In the genomic region with DNA sequence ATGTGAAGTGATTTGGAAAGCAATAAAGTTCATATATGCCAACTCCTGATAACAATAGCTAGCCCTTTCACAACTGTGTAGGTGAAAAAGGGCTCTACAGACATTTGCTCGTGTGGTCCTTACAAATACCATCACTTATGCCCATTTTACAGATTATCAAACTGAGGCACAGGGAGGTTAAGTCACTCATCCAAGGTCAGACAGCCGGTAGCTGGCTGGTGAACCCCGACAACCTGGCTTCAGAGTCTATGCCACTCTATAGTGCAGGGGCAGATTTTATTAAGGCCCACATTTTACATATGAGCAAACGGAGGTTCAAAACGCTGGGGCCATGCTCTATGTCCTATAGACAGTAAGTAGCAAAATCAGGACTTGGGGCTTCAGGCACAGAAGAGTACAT, we compare ENCODE assay signal across 32 cellular contexts.
A peak's percentile ranks its signal among the peaks of the same experiment; 100 is the strongest.
DNase-seq lines count a peak whose midpoint lies in the region; ATAC-seq, FAIRE-seq and TF ChIP-seq lines count a peak whose summit lies in the region.
"Had no signal": no experiment of that assay in that cellular context is flagged by ENCODE, and none has a peak within 500 bp of the region (broad histone marks: within the 10 kb centered on the region; RNA-seq: fewer than 3 reads in every experiment).

No MANE protein-coding gene starts in this region.

- H2BK12ac ChIP-seq in H1 (ENCODE audit: low read depth, low read length) = no peak overlapping the region

- peak; percentile 23 for DNase-seq in activated CD8-positive, alpha-beta memory T cell treated with anti-CD3 and anti-CD28 coated beads, Interleukin-2, amount 50 U/mL, for 48 hours
- DNase-seq in activated CD8-positive, alpha-beta memory T cell treated with anti-CD3 and anti-CD28 coated beads for 24 hours = no peak
- DNase-seq in H1 (ENCODE audit: low read depth in 1 of 2, low spot score in 2 of 2) (no peak), smooth muscle cell (lab: John Stamatoyannopoulos, UW; ENCODE audit: unreplicated experiment) (no peak), ACHN (no peak), DMS114 treated with DMSO at 0.1 percent for 48 hours (lab: John Stamatoyannopoulos, UW; ENCODE audit: unreplicated experiment) (no peak)
- no peak for DNase-seq in naive thymus-derived CD4-positive, alpha-beta T cell
- DNase-seq: aorta; caudate nucleus; cortex of kidney; DND-41; effector memory CD4-positive, alpha-beta T cell; Kasumi-1; mesenchymal stem cell; MV-4-11; NCI-H146; NCI-H2107; Peyer's patch; SIG-M5; stimulated activated naive B cell treated with anti-CD40 and anti-IgM and Interleukin-4, amounts not matched to agents 10 μg/mL and 1 μg/mL and 100 μg/mL, for 72 hours; substantia nigra had no signal

- H3K79me1 ChIP-seq in H1 (ENCODE audit: low read depth, low read length) = no peaks in the 10 kb centered on the region

- H3K36me3 ChIP-seq in H1 (ENCODE audit: control insufficient read depth in 2 of 4, insufficient read depth in 4 of 4, low read length in 3 of 4) = no peaks in the 10 kb centered on the region
- H3K36me3 ChIP-seq in naive thymus-derived CD4-positive, alpha-beta T cell (ENCODE audit: control insufficient read depth in 2 of 3, insufficient read depth in 3 of 3, low read length in 3 of 3) = no peaks in the 10 kb centered on the region
- no peaks in the 10 kb centered on the region for H3K36me3 ChIP-seq in smooth muscle cell (ENCODE audit: low read depth)
- H3K36me3 ChIP-seq: left lung, Peyer's patch, upper lobe of left lung had no signal

- H3K27ac Mint-ChIP-seq in naive thymus-derived CD4-positive, alpha-beta T cell = no peak overlapping the region
- H3K27ac Mint-ChIP-seq: activated CD4-positive, alpha-beta T cell treated with anti-CD3 and anti-CD28 coated beads for 36 hours; activated CD8-positive, alpha-beta T cell treated with anti-CD3 and anti-CD28 coated beads for 36 hours; activated naive CD8-positive, alpha-beta T cell treated with anti-CD3 and anti-CD28 coated beads for 36 hours; activated T-helper 2 cell treated with anti-CD3 and anti-CD28 coated beads, Interferon-gamma antibody, Interleukin-2, Interleukin-4, amounts not matched to agents 10 μg/mL and 5 μg/mL and 100 μg/mL, durations not matched to agents 14 hours and 24 hours and 36 hours; CD14-positive monocyte; stimulated activated naive B cell treated with anti-CD40 and anti-IgM and Interleukin-4, amounts not matched to agents 10 μg/mL and 1 μg/mL and 100 μg/mL, for 72 hours; T-helper 2 cell treated with Interferon-gamma antibody and Interleukin-4, amounts not matched to agents 5 μg/mL and 100 μg/mL, for 36 hours had no signal

- CTCF ChIA-PET in H1 (lab: Charles Lee; ENCODE audit: partially characterized antibody) = interaction anchor here (1.8 kb wide), 1 partner anchor 8 kb away, joined by 4 read pairs; no protein-coding TSS in a partner anchor
- CTCF ChIA-PET in naive thymus-derived CD4-positive, alpha-beta T cell (lab: Charles Lee) = no interaction called here

- H3K4me2 ChIP-seq in H1 (ENCODE audit: insufficient read depth in 1 of 2, low read depth in 2 of 2, low read length in 2 of 2) (peak overlapping the region; percentile 80 to 86), smooth muscle cell (peak overlapping the region; percentile 89)

- H2BK120ac ChIP-seq in H1 (replicated peaks; ENCODE audit: low read depth, low read length) = no peak overlapping the region

- H3K27ac ChIP-seq in H1 (ENCODE audit: low read depth, low read length) (no peak overlapping the region), smooth muscle cell (ENCODE audit: low read depth) (no peak overlapping the region)
- H3K27ac ChIP-seq in naive thymus-derived CD4-positive, alpha-beta T cell (ENCODE audit: low read depth, low read length) = no peak overlapping the region
- H3K27ac ChIP-seq: 22Rv1, left lung, Peyer's patch, upper lobe of left lung had no signal

- H3K9me3 ChIP-seq in H1 (ENCODE audit: insufficient read depth in 2 of 2, low read depth in 1 of 2, low read length in 1 of 2) (no peaks in the 10 kb centered on the region), smooth muscle cell (replicated peaks; ENCODE audit: low read depth) (no peaks in the 10 kb centered on the region)
- no peaks in the 10 kb centered on the region for H3K9me3 ChIP-seq in naive thymus-derived CD4-positive, alpha-beta T cell (ENCODE audit: control insufficient read depth in 2 of 3, low read length in 3 of 3)
- H3K9me3 ChIP-seq: left lung, Peyer's patch, upper lobe of left lung had no signal

- H2BK20ac ChIP-seq in H1 (ENCODE audit: low read length) = no peak overlapping the region

- H3K9ac ChIP-seq in H1 (replicated peaks in 1 of 4; ENCODE audit: extremely low read depth in 1 of 4, low read depth in 3 of 4, low read length in 3 of 4) (no peak overlapping the region), smooth muscle cell (ENCODE audit: low read depth) (no peak overlapping the region)

- H3K79me2 ChIP-seq in H1 (ENCODE audit: control insufficient read depth in 1 of 2, insufficient read depth in 2 of 2, low read length in 2 of 2) (no peaks in the 10 kb centered on the region), smooth muscle cell (ENCODE audit: low read depth) (no peaks in the 10 kb centered on the region)

- no peak overlapping the region for H4K5ac ChIP-seq in H1 (ENCODE audit: insufficient read length, low read depth, low read length)

- peaks cover 0 to 4% (median 0%) of the 10 kb centered on the region in 11 donors for H3K9me3 Mint-ChIP-seq in naive thymus-derived CD4-positive, alpha-beta T cell
- H3K9me3 Mint-ChIP-seq: activated CD8-positive, alpha-beta T cell treated with anti-CD3 and anti-CD28 coated beads for 36 hours; activated T-helper 2 cell treated with anti-CD3 and anti-CD28 coated beads, Interferon-gamma antibody, Interleukin-2, Interleukin-4, amounts not matched to agents 10 μg/mL and 5 μg/mL and 100 μg/mL, durations not matched to agents 14 hours and 24 hours and 36 hours; T-helper 2 cell treated with Interferon-gamma antibody and Interleukin-4, amounts not matched to agents 5 μg/mL and 100 μg/mL, for 36 hours had no signal

- H3K4me3 Mint-ChIP-seq in naive thymus-derived CD4-positive, alpha-beta T cell = peak overlapping the region in 6 of 10 donors; percentile 50 to 84 (median 66)
- H3K4me3 Mint-ChIP-seq: activated CD4-positive, alpha-beta T cell treated with anti-CD3 and anti-CD28 coated beads for 36 hours had no signal

- H3K23ac ChIP-seq in H1 (ENCODE audit: insufficient read length) = no peak overlapping the region

- H3K4me1 Mint-ChIP-seq in naive thymus-derived CD4-positive, alpha-beta T cell = peaks cover 4 to 18% (median 10%) of the 10 kb centered on the region in 7 donors

- no peaks in the 10 kb centered on the region for H4K20me1 ChIP-seq in H1 (replicated peaks in 1 of 2; ENCODE audit: control insufficient read depth in 1 of 2, insufficient read depth in 2 of 2, low read length in 2 of 2)
- no peaks in the 10 kb centered on the region for H4K20me1 ChIP-seq in smooth muscle cell (ENCODE audit: low read depth)

- intact Hi-C loops in naive thymus-derived CD4-positive, alpha-beta T cell (cut with micrococcal nuclease) = no loop called here

- H3K56ac ChIP-seq in H1 (replicated peaks; ENCODE audit: insufficient read length, low read depth, low read length) = no peak overlapping the region

- no peak for TF ChIP-seq POLR2A in H1 (IDR thresholded peaks at IDR 0.05; ENCODE audit: control extremely low read depth in 1 of 2, low read depth in 2 of 2, low read length in 2 of 2)

- H3K27me3 ChIP-seq in H1 (replicated peaks in 1 of 4; ENCODE audit: control insufficient read depth in 3 of 4, extremely low read depth in 1 of 4, insufficient read depth in 3 of 4, low read length in 3 of 4) (peaks cover 11 to 32% (median 28%) of the 10 kb centered on the region in 4 experiments), smooth muscle cell (ENCODE audit: low read depth) (peaks cover 70% of the 10 kb centered on the region)
- peaks cover 0 to 12% of the 10 kb centered on the region in 2 donors for H3K27me3 ChIP-seq in naive thymus-derived CD4-positive, alpha-beta T cell (ENCODE audit: control insufficient read depth in 2 of 2, insufficient read depth in 2 of 2, low read length in 2 of 2)
- H3K27me3 ChIP-seq: Peyer's patch had no signal

- H3F3A ChIP-seq in smooth muscle cell (ENCODE audit: low read depth) = no peaks in the 10 kb centered on the region

- no peak for ATAC-seq in naive thymus-derived CD4-positive, alpha-beta T cell
- ATAC-seq in SK-N-SH treated with all-trans-retinoic acid at 6 μM for 48 hours = no peak

- H4K8ac ChIP-seq in H1 (ENCODE audit: extremely low read depth, insufficient read depth, low read length) = no peak overlapping the region

- WGBS in H1 (ENCODE audit: extremely low coverage in 1 of 2, insufficient coverage in 1 of 2, insufficient read length in 1 of 2, insufficient replicate concordance in 2 of 2, low coverage in 1 of 2, low lambda C conversion rate in 2 of 2, missing lambda C conversion rate in 1 of 2), 2 experiments = 81% methylated on average over 5 of the region's 5 CpGs; no CpG with 5 or more reads in 1 of the 2 experiments
- WGBS in smooth muscle cell (ENCODE audit: low lambda C conversion rate) = 91% methylated on average over 5 of the region's 5 CpGs

- no peak overlapping the region for H4K91ac ChIP-seq in H1 (replicated peaks; ENCODE audit: insufficient read length, low read length)

- H2BK15ac ChIP-seq in H1 (ENCODE audit: low read length) = no peak overlapping the region

- H3K36me3 Mint-ChIP-seq in naive thymus-derived CD4-positive, alpha-beta T cell = no peaks in the 10 kb centered on the region
- H3K36me3 Mint-ChIP-seq: activated naive CD8-positive, alpha-beta T cell treated with anti-CD3 and anti-CD28 coated beads for 36 hours; CD14-positive monocyte; stimulated activated naive B cell treated with anti-CD40 and anti-IgM and Interleukin-4, amounts not matched to agents 10 μg/mL and 1 μg/mL and 100 μg/mL, for 72 hours had no signal

- H2BK5ac ChIP-seq in H1 (ENCODE audit: low read depth, low read length) = no peak overlapping the region

- peaks cover 6% of the 10 kb centered on the region; the same call in 1 of the 2 replicates for H3K23me2 ChIP-seq in H1 (ENCODE audit: low read depth, low read length)

- H2AFZ ChIP-seq in H1 (ENCODE audit: low read length) = no peak overlapping the region; the same call in 1 of the 2 replicates
- H2AFZ ChIP-seq in smooth muscle cell (ENCODE audit: low read depth) = no peak overlapping the region

- POLR2A ChIA-PET in H1 (lab: Charles Lee; ENCODE audit: partially characterized antibody) = interaction anchor here (1.1 to 1.3 kb wide), 2 partner anchors 14 to 369 kb away, joined by 3 read pairs; no protein-coding TSS in a partner anchor
- POLR2A ChIA-PET in naive thymus-derived CD4-positive, alpha-beta T cell (lab: Charles Lee) = no interaction called here

- H3K4me1 ChIP-seq in H1 (replicated peaks in 1 of 4; ENCODE audit: control insufficient read depth in 3 of 4, insufficient read depth in 4 of 4, low read length in 3 of 4) (peaks cover 0 to 15% (median 8%) of the 10 kb centered on the region in 4 experiments; a peak in 6 of 7 replicates), smooth muscle cell (ENCODE audit: low read depth) (no peaks in the 10 kb centered on the region)
- H3K4me1 ChIP-seq in naive thymus-derived CD4-positive, alpha-beta T cell (ENCODE audit: control insufficient read depth in 2 of 2, insufficient read depth in 2 of 2, low read length in 2 of 2) = no peaks in the 10 kb centered on the region

- H3K14ac ChIP-seq in H1 (ENCODE audit: insufficient read length) = no peak overlapping the region

- H3K18ac ChIP-seq in H1 (ENCODE audit: extremely low read depth, low read length) = no peak overlapping the region

- FAIRE-seq in H1 (lab: Jason Lieb, UNC) = no peak
- FAIRE-seq: islet of Langerhans had no signal

- TF ChIP-seq CTCF in H1 (IDR thresholded peaks at IDR 0.05; ENCODE audit: control extremely low read depth in 1 of 3, insufficient read depth in 1 of 3, low read depth in 1 of 3, low read length in 3 of 3) = no peak
- TF ChIP-seq CTCF in smooth muscle cell (IDR thresholded peaks at IDR 0.05; ENCODE audit: borderline replicate concordance, insufficient read depth, poor library complexity, severe bottlenecking) = no peak

- H3K4me3 ChIP-seq in H1 (ENCODE audit: extremely low read depth in 1 of 4, insufficient read depth in 2 of 4, low read depth in 3 of 4, low read length in 4 of 4) (peak overlapping the region; percentile 45 to 62 (median 59); a peak in 6 of 8 replicates), smooth muscle cell (no peak overlapping the region)
- H3K4me3 ChIP-seq in naive thymus-derived CD4-positive, alpha-beta T cell (ENCODE audit: low read length) = no peak overlapping the region

- TF ChIP-seq RAD21 in H1 (IDR thresholded peaks at IDR 0.05 in 1 of 2, conservative IDR thresholded peaks at IDR 0.05 in 1 of 2; ENCODE audit: low read depth in 2 of 2, low read length in 2 of 2) = no peak

- no peak for TF ChIP-seq EP300 in H1 (IDR thresholded peaks at IDR 0.05; ENCODE audit: borderline replicate concordance in 1 of 2, low read depth in 2 of 2, low read length in 2 of 2)

- H2AK5ac ChIP-seq in H1 (ENCODE audit: low read depth, low read length) = no peak overlapping the region

- in situ Hi-C loops in ACHN (cut with HindIII; ENCODE audit: low pct_ligation_motif_present, low pct_unique_long_range_greater_than_20kb, low sequenced_read_pairs) = no loop called here

- H3K4ac ChIP-seq in H1 (replicated peaks; ENCODE audit: insufficient read length, low read depth, low read length) = no peak overlapping the region

- peaks cover 36 to 80% (median 42%) of the 10 kb centered on the region in 5 donors for H3K27me3 Mint-ChIP-seq in naive thymus-derived CD4-positive, alpha-beta T cell

Comparison
In these comparisons a context has a peak if more than half of its experiments do, and no peak if none do; other contexts are left out.
1. H3K4me3 ChIP-seq: peak in H1 (4 of 4); none in naive thymus-derived CD4-positive, alpha-beta T cell (single experiment) and smooth muscle cell (single experiment).